Comparison of ENCODE assay signal across 21 cellular contexts in genomic region chr1:43870306-43870705, GRCh38.
"Had no signal": no experiment of that assay in that cellular context is flagged by ENCODE, and none has a peak within 500 bp of the region (broad histone marks: within the 10 kb centered on the region; RNA-seq: fewer than 3 reads in every experiment).

No MANE protein-coding gene starts in this region.

- H3K9me3 ChIP-seq: gastrocnemius medialis, heart right ventricle, neutrophil, right atrium auricular region, sigmoid colon, tibial artery, upper lobe of left lung, uterus had no signal

- H3K27ac ChIP-seq: gastrocnemius medialis, neutrophil, sigmoid colon, skin epidermis, tibial artery, upper lobe of left lung, uterus had no signal

- DNase-seq: dermis blood vessel endothelial cell; effector CD4-positive, alpha-beta T cell; gastrocnemius medialis; heart right ventricle; hypothalamus; mammary epithelial cell; naive thymus-derived CD4-positive, alpha-beta T cell; nephron progenitor cell; posterior cingulate gyrus; sigmoid colon; stimulated activated CD4-positive, alpha-beta T cell treated with anti-CD3 and anti-CD28 coated beads, Interleukin-2, amount 100 ng/mL, for 24 hours; stimulated activated CD4-positive, alpha-beta T cell treated with anti-CD3 and anti-CD28 coated beads, Interleukin-4, amount 100 ng/mL, for 4 hours; stimulated activated naive CD4-positive, alpha-beta T cell treated with Interleukin-2 at 50 U/mL for 16 hours; upper lobe of left lung; uterus had no signal

- ATAC-seq: esophagus mucosa; gastrocnemius medialis; left lobe of liver; naive thymus-derived CD4-positive, alpha-beta T cell had no signal

- H3K4me3 Mint-ChIP-seq: naive thymus-derived CD4-positive, alpha-beta T cell; nephron progenitor cell had no signal

- H3K36me3 ChIP-seq: gastrocnemius medialis, heart right ventricle, neutrophil, right atrium auricular region, sigmoid colon, tibial artery, upper lobe of left lung, uterus had no signal

- H3K27me3 Mint-ChIP-seq: naive thymus-derived CD4-positive, alpha-beta T cell had no signal

- H3K4me1 Mint-ChIP-seq: nephron progenitor cell had no signal

- H3K9me3 Mint-ChIP-seq: naive thymus-derived CD4-positive, alpha-beta T cell; nephron progenitor cell had no signal

- H3K27ac Mint-ChIP-seq: nephron progenitor cell had no signal

- H3K27me3 ChIP-seq: gastrocnemius medialis, heart right ventricle, neutrophil, right atrium auricular region, sigmoid colon, tibial artery, upper lobe of left lung, uterus had no signal

- H3K4me3 ChIP-seq: gastrocnemius medialis, heart right ventricle, right atrium auricular region, sigmoid colon, skin epidermis, tibial artery, upper lobe of left lung, uterus had no signal

- H3K4me1 ChIP-seq: uterus had no signal
